ENCODE assay signal across 12 cellular contexts in the genomic region with DNA sequence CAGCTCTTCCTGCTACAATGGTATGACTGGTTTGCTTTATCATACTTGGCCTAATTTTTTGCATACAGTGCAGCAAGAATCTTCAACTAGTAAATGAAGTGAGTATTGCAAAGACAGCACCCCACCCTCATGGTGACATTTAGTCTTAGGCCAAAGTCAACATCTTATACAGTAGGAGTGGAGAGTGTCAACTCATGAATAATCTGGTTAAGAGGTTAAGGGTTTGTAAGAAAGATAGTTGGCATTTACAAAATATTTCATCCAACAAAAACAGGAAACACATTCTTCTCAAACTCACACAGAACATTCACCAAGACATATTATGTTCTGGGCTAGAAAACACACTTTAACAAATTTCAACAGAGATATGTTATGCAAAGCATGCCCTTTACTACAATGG.
A peak's percentile ranks its signal among the peaks of the same experiment; 100 is the strongest.
DNase-seq lines count a peak whose midpoint lies in the region; ATAC-seq and FAIRE-seq lines count a peak whose summit lies in the region.
"Had no signal": no experiment of that assay in that cellular context is flagged by ENCODE, and none has a peak within 500 bp of the region (broad histone marks: within the 10 kb centered on the region; RNA-seq: fewer than 3 reads in every experiment).

No MANE protein-coding gene starts in this region.

- peaks cover 66% of the 10 kb centered on the region for H3K4me1 Mint-ChIP-seq in activated naive CD8-positive, alpha-beta T cell (ENCODE audit: low read depth)

- H3K27ac ChIP-seq in ACC112 (ENCODE audit: low read depth, low read length), result peak overlapping the region; percentile 48

- peaks cover 53% of the 10 kb centered on the region for H3K4me1 ChIP-seq in ACC112 (ENCODE audit: control insufficient read depth, insufficient read depth, low read length, unreplicated experiment)

- no peak overlapping the region for H3K4me3 ChIP-seq in ACC112 (ENCODE audit: low read depth, low read length)
- H3K4me3 ChIP-seq: vagina had no signal

- peaks cover 2% of the 10 kb centered on the region for H3K36me3 Mint-ChIP-seq in activated naive CD8-positive, alpha-beta T cell

- no peak overlapping the region for H2AFZ ChIP-seq in ACC112 (ENCODE audit: low read length, unreplicated experiment)

- no peak overlapping the region for H3K4me3 Mint-ChIP-seq in activated naive CD8-positive, alpha-beta T cell

- no peaks in the 10 kb centered on the region for H3K27me3 Mint-ChIP-seq in activated naive CD8-positive, alpha-beta T cell

- FAIRE-seq in GM19239 (lab: Jason Lieb, UNC), result peak; percentile 11

- peaks cover 18% of the 10 kb centered on the region for H3K36me3 ChIP-seq in ACC112 (ENCODE audit: insufficient read depth, low read length)
- H3K36me3 ChIP-seq: vagina had no signal

- DNase-seq in GM19239 (ENCODE audit: insufficient read length, low spot score) (no peak), iris pigment epithelial cell (ENCODE audit: low read depth) (peak; percentile 39), AG08396 (ENCODE audit: low spot score) (no peak)
- no peak for DNase-seq in stimulated activated CD4-positive, alpha-beta T cell treated with anti-CD3 and anti-CD28 coated beads, Interleukin-4, amount 100 ng/mL, for 24 hours
- no peak for DNase-seq in stimulated activated CD8-positive, alpha-beta memory T cell treated with anti-CD3 and anti-CD28 coated beads, Interleukin-4, amount 100 ng/mL, for 48 hours
- DNase-seq: activated naive CD4-positive, alpha-beta T cell; mesendoderm; NCI-H226 had no signal

- ATAC-seq in HG03159 (IDR thresholded peaks at IDR 0.05; ENCODE audit: unreplicated experiment), result no peak

- H3K27ac Mint-ChIP-seq in activated naive CD8-positive, alpha-beta T cell, result peak overlapping the region; percentile 35

- H3K9me3 Mint-ChIP-seq in activated naive CD8-positive, alpha-beta T cell (ENCODE audit: low read depth), result no peaks in the 10 kb centered on the region

- H3K27me3 ChIP-seq in ACC112 (ENCODE audit: insufficient read depth, low read length), result no peaks in the 10 kb centered on the region
- H3K27me3 ChIP-seq: vagina had no signal

- peaks cover 30% of the 10 kb centered on the region for H3K79me2 ChIP-seq in ACC112 (ENCODE audit: control insufficient read depth, insufficient read depth, low read length, unreplicated experiment)
